ENCODE assay signal across 33 cellular contexts in genomic region chr6:86913795-86914194, GRCh38. TPM values are rescaled to one million over a fixed set of nuclear protein-coding genes. Genes with fewer than 3 reads are reported as not detected.
"Had no signal": no experiment of that assay in that cellular context is flagged by ENCODE, and none has a peak within 500 bp of the region (broad histone marks: within the 10 kb centered on the region; RNA-seq: fewer than 3 reads in every experiment).

No MANE protein-coding gene starts in this region.

- ATAC-seq: activated CD4-positive, alpha-beta T cell treated with anti-CD3 and anti-CD28 coated beads for 36 hours; activated CD8-positive, alpha-beta memory T cell treated with anti-CD3 and anti-CD28 coated beads, Interleukin-2, amount 10 ng/mL, durations not matched to agents 7 days and 5 days; activated CD8-positive, alpha-beta T cell treated with anti-CD3 and anti-CD28 coated beads, Interleukin-2, amount 10 ng/mL, durations not matched to agents 7 days and 5 days; activated naive CD8-positive, alpha-beta T cell treated with anti-CD3 and anti-CD28 coated beads, Interleukin-2, amount 50 U/mL, for 24 hours; effector memory CD8-positive, alpha-beta T cell; foreskin keratinocyte; gastrocnemius medialis; heart left ventricle had no signal

- H3K36me3 ChIP-seq: adrenal gland, esophagus muscularis mucosa, gastrocnemius medialis, heart left ventricle had no signal

- H3K27ac ChIP-seq: adrenal gland, coronary artery, dorsolateral prefrontal cortex, esophagus muscularis mucosa, foreskin keratinocyte, gastrocnemius medialis, heart left ventricle had no signal

- H3K9me3 ChIP-seq: adrenal gland, esophagus muscularis mucosa, gastrocnemius medialis had no signal

- H3K4me3 ChIP-seq: adrenal gland, coronary artery, dorsolateral prefrontal cortex, esophagus muscularis mucosa, gastrocnemius medialis, heart left ventricle had no signal

- DNase-seq: activated CD4-positive, alpha-beta memory T cell treated with anti-CD3 and anti-CD28 coated beads for 36 hours; activated CD4-positive, alpha-beta T cell treated with anti-CD3 and anti-CD28 coated beads for 36 hours; activated CD4-positive, alpha-beta T cell treated with anti-CD3 and anti-CD28 coated beads, Interleukin-2, amount 10 ng/mL, durations not matched to agents 24 days and 14 days; activated CD4-positive, CD25-positive, alpha-beta regulatory T cell; activated CD4-positive, CD25-positive, alpha-beta regulatory T cell treated with anti-CD3 and anti-CD28 coated beads, Interleukin-2, amount 50 U/mL, for 72 hours; activated CD8-positive, alpha-beta memory T cell treated with anti-CD3 and anti-CD28 coated beads, Interleukin-2, amount 10 ng/mL, durations not matched to agents 7 days and 5 days; activated CD8-positive, alpha-beta memory T cell treated with anti-CD3 and anti-CD28 coated beads, Interleukin-2, amount 50 U/mL, for 4 hours; activated CD8-positive, alpha-beta T cell treated with anti-CD3 and anti-CD28 coated beads, Interleukin-2, amount 10 ng/mL, durations not matched to agents 7 days and 5 days; activated effector memory CD4-positive, alpha-beta T cell treated with anti-CD3 and anti-CD28 coated beads, Interleukin-2, amount 50 U/mL, for 16 hours; activated naive CD4-positive, alpha-beta T cell treated with anti-CD3 and anti-CD28 coated beads for 36 hours; activated naive CD8-positive, alpha-beta T cell treated with anti-CD3 and anti-CD28 coated beads for 36 hours; activated naive CD8-positive, alpha-beta T cell treated with anti-CD3 and anti-CD28 coated beads, Interleukin-2, amount 50 U/mL, for 24 hours; activated T-cell treated with anti-CD3 and anti-CD28 coated beads, Interleukin-2, amount 50 U/mL, for 1 hour; activated T-cell treated with anti-CD3 and anti-CD28 coated beads, Interleukin-2, amount 50 U/mL, for 48 hours; adrenal gland; amygdala; aorta; dorsolateral prefrontal cortex; effector CD4-positive, alpha-beta T cell; effector memory CD8-positive, alpha-beta T cell; erythroblast; foreskin keratinocyte; gastrocnemius medialis; glutamatergic neuron; heart left ventricle; hypothalamus had no signal

- FAIRE-seq: bronchial epithelial cell had no signal

- H3K4me1 ChIP-seq: foreskin keratinocyte, gastrocnemius medialis, heart left ventricle had no signal

- H3K27me3 ChIP-seq: adrenal gland, esophagus muscularis mucosa, foreskin keratinocyte, gastrocnemius medialis, heart left ventricle had no signal

RNA-seq across cellular contexts. Expression of gene HTR1E, which starts 23.5 kb away (rescaled TPM):
- total RNA-seq: activated CD4-positive, alpha-beta memory T cell treated with anti-CD3 and anti-CD28 coated beads for 36 hours; activated CD4-positive, alpha-beta T cell treated with anti-CD3 and anti-CD28 coated beads for 36 hours; activated CD4-positive, alpha-beta T cell treated with anti-CD3 and anti-CD28 coated beads, Interleukin-2, amount 10 ng/mL, durations not matched to agents 24 days and 14 days; activated CD8-positive, alpha-beta memory T cell treated with anti-CD3 and anti-CD28 coated beads for 36 hours; activated CD8-positive, alpha-beta memory T cell treated with anti-CD3 and anti-CD28 coated beads, Interleukin-2, amount 10 ng/mL, durations not matched to agents 7 days and 5 days; activated CD8-positive, alpha-beta T cell treated with anti-CD3 and anti-CD28 coated beads, Interleukin-2, amount 10 ng/mL, durations not matched to agents 7 days and 5 days; activated naive CD4-positive, alpha-beta T cell treated with anti-CD3 and anti-CD28 coated beads for 36 hours; activated naive CD8-positive, alpha-beta T cell treated with anti-CD3 and anti-CD28 coated beads for 36 hours; activated T-helper 1 cell treated with anti-CD3 and anti-CD28 coated beads, Interleukin-12 subunit alpha, Interleukin-12 subunit beta, Interleukin-2, Interleukin-4 antibody, amounts not matched to agents 30 ng/mL and 10 ng/mL and 1 ng/mL, durations not matched to agents 14 hours and 24 hours and 36 hours; activated T-helper 2 cell treated with anti-CD3 and anti-CD28 coated beads, Interferon-gamma antibody, Interleukin-2, Interleukin-4, amounts not matched to agents 10 μg/mL and 5 μg/mL and 100 μg/mL, durations not matched to agents 14 hours and 24 hours and 36 hours; adrenal gland; aorta; bronchial epithelial cell; cardiac septum; foreskin keratinocyte; gastrocnemius medialis; heart left ventricle had no signal
- polyA plus RNA-seq: aorta, foreskin keratinocyte, heart left ventricle had no signal
